1 cellular context compared by ENCODE assay signal in the genomic region with DNA sequence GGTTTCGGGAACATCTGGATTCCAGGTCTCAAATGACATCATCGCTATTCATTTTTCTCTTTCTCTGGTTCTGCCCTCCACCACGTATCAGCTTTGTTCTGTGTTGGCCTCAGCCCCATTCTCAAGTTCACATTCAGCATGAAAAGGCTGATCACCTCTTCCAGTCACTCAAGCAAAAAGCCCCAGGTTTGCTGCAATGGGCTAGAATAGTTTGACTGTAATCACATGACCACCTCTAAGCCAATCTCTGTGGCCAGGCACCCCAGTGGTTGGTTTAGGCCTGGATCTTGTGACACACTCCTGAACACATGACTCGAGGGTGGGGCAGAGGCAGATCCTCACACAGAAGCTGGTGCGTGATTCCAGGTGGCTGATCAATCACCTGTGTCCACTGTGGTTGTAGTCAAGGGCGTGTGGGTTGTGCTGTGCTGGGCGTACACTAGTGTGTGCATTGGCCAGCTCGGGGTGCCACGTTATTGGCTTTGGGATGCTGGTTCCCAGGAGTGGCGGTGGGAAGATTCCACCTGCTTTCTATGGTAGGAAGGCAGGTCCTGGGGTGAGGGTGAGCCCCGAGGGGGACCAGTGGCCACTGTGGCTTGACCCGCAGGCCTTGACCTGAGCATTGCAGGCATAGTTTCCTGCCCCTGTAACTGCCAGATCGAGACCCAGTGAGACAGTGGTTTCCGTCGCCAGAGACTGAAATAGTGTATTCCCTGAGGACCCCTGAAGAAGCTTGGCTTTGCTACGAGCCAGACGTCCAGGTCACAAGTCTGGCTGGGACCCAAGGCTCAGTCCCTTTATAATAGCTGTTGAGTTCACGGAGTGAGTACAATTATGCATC.
TF ChIP-seq lines count a peak whose summit lies in the region.

No MANE protein-coding gene starts in this region.

TF ChIP-seq in IMR-90, 13 proteins besides CTCF, POLR2A, EP300 and RAD21:
- TF ChIP-seq, protein P1, sequence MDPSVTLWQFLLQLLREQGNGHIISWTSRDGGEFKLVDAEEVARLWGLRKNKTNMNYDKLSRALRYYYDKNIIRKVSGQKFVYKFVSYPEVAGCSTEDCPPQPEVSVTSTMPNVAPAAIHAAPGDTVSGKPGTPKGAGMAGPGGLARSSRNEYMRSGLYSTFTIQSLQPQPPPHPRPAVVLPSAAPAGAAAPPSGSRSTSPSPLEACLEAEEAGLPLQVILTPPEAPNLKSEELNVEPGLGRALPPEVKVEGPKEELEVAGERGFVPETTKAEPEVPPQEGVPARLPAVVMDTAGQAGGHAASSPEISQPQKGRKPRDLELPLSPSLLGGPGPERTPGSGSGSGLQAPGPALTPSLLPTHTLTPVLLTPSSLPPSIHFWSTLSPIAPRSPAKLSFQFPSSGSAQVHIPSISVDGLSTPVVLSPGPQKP (IDR thresholded peaks at IDR 0.05; ENCODE audit: borderline replicate concordance, low read depth, low read length) = no peak
- TF ChIP-seq, protein P2, sequence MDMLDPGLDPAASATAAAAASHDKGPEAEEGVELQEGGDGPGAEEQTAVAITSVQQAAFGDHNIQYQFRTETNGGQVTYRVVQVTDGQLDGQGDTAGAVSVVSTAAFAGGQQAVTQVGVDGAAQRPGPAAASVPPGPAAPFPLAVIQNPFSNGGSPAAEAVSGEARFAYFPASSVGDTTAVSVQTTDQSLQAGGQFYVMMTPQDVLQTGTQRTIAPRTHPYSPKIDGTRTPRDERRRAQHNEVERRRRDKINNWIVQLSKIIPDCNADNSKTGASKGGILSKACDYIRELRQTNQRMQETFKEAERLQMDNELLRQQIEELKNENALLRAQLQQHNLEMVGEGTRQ (IDR thresholded peaks at IDR 0.05; ENCODE audit: low read depth, low read length) = peak; percentile 49; the same call in 1 of the 2 replicates
